Comparison of ENCODE assay signal across 39 cellular contexts in genomic region chr1:40622936-40623629, GRCh38. TPM values are rescaled to one million over a fixed set of nuclear protein-coding genes. Genes with fewer than 3 reads are reported as not detected.
DNase-seq lines count a peak whose midpoint lies in the region; ATAC-seq lines count a peak whose summit lies in the region.
"Had no signal": no experiment of that assay in that cellular context is flagged by ENCODE, and none has a peak within 500 bp of the region (broad histone marks: within the 10 kb centered on the region; RNA-seq: fewer than 3 reads in every experiment).

No MANE protein-coding gene starts in this region.

- no peak overlapping the region for H3K4me3 Mint-ChIP-seq in CD8-positive, alpha-beta memory T cell
- H3K4me3 Mint-ChIP-seq: activated CD4-positive, alpha-beta memory T cell treated with anti-CD3 and anti-CD28 coated beads, Interleukin-2, amount 10 ng/mL, durations not matched to agents 7 days and 5 days; HFFc6 had no signal

- no peak overlapping the region for H3K27ac ChIP-seq in CD8-positive, alpha-beta memory T cell (ENCODE audit: low read depth, low read length)
- H3K27ac ChIP-seq: BLaER1 treated with 17β-estradiol and CSF1 and Interleukin-3, amounts not matched to agents 10 nM and 100 nM; breast epithelium; coronary artery; GM23248; left ventricle myocardium inferior; PC-9; transverse colon had no signal

- peaks cover 0 to 1% (median 0%) of the 10 kb centered on the region in 3 donors for H3K36me3 Mint-ChIP-seq in CD8-positive, alpha-beta memory T cell
- H3K36me3 Mint-ChIP-seq: activated naive CD4-positive, alpha-beta T cell treated with anti-CD3 and anti-CD28 coated beads, Interleukin-2, amount 50 U/mL, for 72 hours had no signal

- H3K9me3 ChIP-seq in CD8-positive, alpha-beta memory T cell (ENCODE audit: low read length) = no peaks in the 10 kb centered on the region
- H3K9me3 ChIP-seq: breast epithelium, Caco-2, MG63, transverse colon had no signal

- H3K9me3 Mint-ChIP-seq in CD8-positive, alpha-beta memory T cell = no peaks in the 10 kb centered on the region
- H3K9me3 Mint-ChIP-seq: activated naive CD4-positive, alpha-beta T cell treated with anti-CD3 and anti-CD28 coated beads, Interleukin-2, amount 50 U/mL, for 72 hours; activated T-helper 2 cell treated with anti-CD3 and anti-CD28 coated beads, Interferon-gamma antibody, Interleukin-2, Interleukin-4, amounts not matched to agents 10 μg/mL and 5 μg/mL and 100 μg/mL, durations not matched to agents 14 hours and 24 hours and 36 hours had no signal

- no peak for ATAC-seq in HG03108 (IDR thresholded peaks at IDR 0.05; ENCODE audit: unreplicated experiment)
- ATAC-seq in GM21360 (IDR thresholded peaks at IDR 0.05; ENCODE audit: unreplicated experiment) = no peak
- ATAC-seq: activated naive CD4-positive, alpha-beta T cell treated with anti-CD3 and anti-CD28 coated beads, Interleukin-2, amount 50 U/mL, for 72 hours; sciatic nerve; SK-N-SH treated with all-trans-retinoic acid at 6 μM for 48 hours had no signal

- POLR2A ChIA-PET in CD8-positive, alpha-beta memory T cell (lab: Charles Lee) = no interaction called here

- H3K4me1 ChIP-seq in CD8-positive, alpha-beta memory T cell (ENCODE audit: insufficient read depth, low read length) = no peaks in the 10 kb centered on the region
- H3K4me1 ChIP-seq: breast epithelium, Caco-2 had no signal

- CTCF ChIA-PET in CD8-positive, alpha-beta memory T cell (lab: Charles Lee) = no interaction called here

- H3K36me3 ChIP-seq in H7 (replicated peaks; ENCODE audit: control insufficient read depth, insufficient read depth, low read length) = no peaks in the 10 kb centered on the region
- no peaks in the 10 kb centered on the region for H3K36me3 ChIP-seq in CD8-positive, alpha-beta memory T cell (ENCODE audit: insufficient read depth, low read length)
- H3K36me3 ChIP-seq: breast epithelium, left ventricle myocardium inferior, MG63, transverse colon had no signal

- H3K27me3 Mint-ChIP-seq in CD8-positive, alpha-beta memory T cell = peaks cover 0 to 3% of the 10 kb centered on the region in 2 donors
- H3K27me3 Mint-ChIP-seq: activated CD4-positive, alpha-beta memory T cell treated with anti-CD3 and anti-CD28 coated beads, Interleukin-2, amount 10 ng/mL, durations not matched to agents 7 days and 5 days had no signal

- no peaks in the 10 kb centered on the region for H3K27me3 ChIP-seq in H7 (ENCODE audit: control insufficient read depth, insufficient read depth, low read length)
- H3K27me3 ChIP-seq in CD8-positive, alpha-beta memory T cell (ENCODE audit: insufficient read depth, low read length, poor library complexity, severe bottlenecking) = no peaks in the 10 kb centered on the region
- H3K27me3 ChIP-seq: BLaER1 treated with 17β-estradiol and CSF1 and Interleukin-3, amounts not matched to agents 10 nM and 100 nM; breast epithelium; MG63; transverse colon had no signal

- H3K27ac Mint-ChIP-seq in CD8-positive, alpha-beta memory T cell = no peak overlapping the region
- H3K27ac Mint-ChIP-seq: activated CD4-positive, alpha-beta memory T cell treated with anti-CD3 and anti-CD28 coated beads, Interleukin-2, amount 10 ng/mL, durations not matched to agents 7 days and 5 days; activated naive CD4-positive, alpha-beta T cell treated with anti-CD3 and anti-CD28 coated beads, Interleukin-2, amount 50 U/mL, for 72 hours; activated T-helper 2 cell treated with anti-CD3 and anti-CD28 coated beads, Interferon-gamma antibody, Interleukin-2, Interleukin-4, amounts not matched to agents 10 μg/mL and 5 μg/mL and 100 μg/mL, durations not matched to agents 14 hours and 24 hours and 36 hours; HFFc6; progenitor cell of endocrine pancreas had no signal

- DNase-seq in AG20443 (ENCODE audit: low spot score) (peak; percentile 3), H7 (peak; percentile 9), cerebellum (ENCODE audit: low spot score) (peak; percentile 64), myocyte (ENCODE audit: low read depth) (peak; percentile 51), HCEC 1CT (no peak)
- DNase-seq in CD8-positive, alpha-beta memory T cell = no peak
- DNase-seq: ACHN; activated CD4-positive, alpha-beta memory T cell treated with anti-CD3 and anti-CD28 coated beads, Interleukin-2, amount 10 ng/mL, durations not matched to agents 7 days and 5 days; activated CD4-positive, CD25-positive, alpha-beta regulatory T cell treated with anti-CD3 and anti-CD28 coated beads, Interleukin-2, amount 50 U/mL, for 72 hours; activated T-cell treated with anti-CD3 and anti-CD28 coated beads for 4 hours; Caco-2; DMS79 treated with DMSO at 0.1 percent for 48 hours; foreskin fibroblast; GF-D8; GM23248; HFFc6; islet precursor cell; left ventricle myocardium inferior; mesendoderm; MG63; NCI-H1417; NCI-H2029 treated with DMSO at 0.1 percent for 48 hours; NCI-H526; Right ventricle myocardium superior; stimulated activated CD4-positive, alpha-beta T cell treated with anti-CD3 and anti-CD28 coated beads, Interleukin-12 subunit alpha, Interleukin-12 subunit beta, amount 100 ng/mL, for 4 hours; stimulated activated CD4-positive, alpha-beta T cell treated with anti-CD3 and anti-CD28 coated beads, Interleukin-4, amount 100 ng/mL, for 1 hour; T-helper 2 cell; transverse colon had no signal

- no peak overlapping the region for H3K4me3 ChIP-seq in H7 (ENCODE audit: insufficient read depth, low read depth, low read length)
- no peak overlapping the region for H3K4me3 ChIP-seq in CD8-positive, alpha-beta memory T cell (ENCODE audit: low read length)
- H3K4me3 ChIP-seq: BLaER1 treated with 17β-estradiol and CSF1 and Interleukin-3, amounts not matched to agents 10 nM and 100 nM; breast epithelium; coronary artery; GM23248; left ventricle myocardium inferior; MG63; PC-9; transverse colon had no signal

- H3K4me1 Mint-ChIP-seq in CD8-positive, alpha-beta memory T cell = peaks cover 3 to 5% (median 3%) of the 10 kb centered on the region in 3 donors

RNA-seq across cellular contexts. Expression of gene RIMS3, which starts 42.4 kb away (rescaled TPM):
- total RNA-seq in H7 (2014; rRNA removed; shearing (Covaris generic)) = 20.0 and 20.7 TPM in 2 replicates
- 28.9 TPM for total RNA-seq in cerebellum
- total RNA-seq in myocyte = 13.7 and 31.0 TPM in 2 replicates
- 4.4 TPM for polyA plus RNA-seq in myocyte (2012)
- total RNA-seq in CD8-positive, alpha-beta memory T cell = 1 to 10 TPM; 1.4 to 1.7 TPM
- polyA plus RNA-seq in CD8-positive, alpha-beta memory T cell = 5.4 TPM
- total RNA-seq: GM23248 had no signal

Comparison
In these comparisons a context has a peak if more than half of its experiments do, and no peak if none do; other contexts are left out.
1. DNase-seq: peak in AG20443 (single experiment), H7 (single experiment), cerebellum (single experiment) and myocyte (single experiment); none in CD8-positive, alpha-beta memory T cell (0 of 5) and HCEC 1CT (single experiment).